In genomic region chr3:15206662-15207576, GRCh38 we compare ENCODE assay signal across 8 cellular contexts. TPM values are rescaled to one million over a fixed set of nuclear protein-coding genes. Genes with fewer than 3 reads are reported as not detected.
DNase-seq lines count a peak whose midpoint lies in the region; ATAC-seq and TF ChIP-seq lines count a peak whose summit lies in the region.

No MANE protein-coding gene starts in this region.

- H2BK5ac ChIP-seq in neuronal stem cell (ENCODE audit: low read length) = peak overlapping the region; percentile 76

- CTCF ChIA-PET in activated CD8-positive, alpha-beta T cell treated with anti-CD3 and anti-CD28 coated beads, Interleukin-2, amount 10 ng/mL, durations not matched to agents 7 days and 5 days (lab: Charles Lee) = interaction anchor here (0.9 to 10.6 kb wide), 13 partner anchors 8 to 416 kb away, joined by 3 to 100 read pairs (median 3); partner anchors contain the start of gene RBSN

- H2BK120ac ChIP-seq in neuronal stem cell (ENCODE audit: low read depth, low read length) = no peak overlapping the region

- H4K91ac ChIP-seq in neuronal stem cell (ENCODE audit: low read depth, low read length, poor library complexity) = no peak overlapping the region

- peak overlapping the region; percentile 95 for H3K18ac ChIP-seq in neuronal stem cell (ENCODE audit: low read length)

- H3K36me3 ChIP-seq in neuronal stem cell (replicated peaks in 1 of 2; ENCODE audit: control insufficient read depth in 2 of 2, insufficient read depth in 2 of 2, low read length in 2 of 2) = peaks cover 2 to 36% of the 10 kb centered on the region in 2 donors

- H2BK15ac ChIP-seq in neuronal stem cell (ENCODE audit: low read length) = peak overlapping the region; percentile 32

- peaks cover 9% of the 10 kb centered on the region for H3K36me3 Mint-ChIP-seq in activated CD8-positive, alpha-beta T cell treated with anti-CD3 and anti-CD28 coated beads, Interleukin-2, amount 10 ng/mL, durations not matched to agents 7 days and 5 days (ENCODE audit: low read depth)

- H3K4me2 ChIP-seq in neuronal stem cell (ENCODE audit: insufficient read depth, low read length, poor library complexity, severe bottlenecking) = peak overlapping the region; percentile 64

- peak overlapping the region; percentile 83 for H3K4me3 Mint-ChIP-seq in activated CD8-positive, alpha-beta T cell treated with anti-CD3 and anti-CD28 coated beads, Interleukin-2, amount 10 ng/mL, durations not matched to agents 7 days and 5 days

- peak overlapping the region; percentile 86 for H3K27ac Mint-ChIP-seq in activated CD8-positive, alpha-beta T cell treated with anti-CD3 and anti-CD28 coated beads, Interleukin-2, amount 10 ng/mL, durations not matched to agents 7 days and 5 days

- WGBS in neuronal stem cell (ENCODE audit: extremely low coverage in 2 of 2, insufficient read length in 2 of 2, insufficient replicate concordance in 1 of 2), 2 donors = 100% methylated on average over 1 of the region's 30 CpGs; no CpG with 5 or more reads in 1 of the 2 donors

- H3K9me3 Mint-ChIP-seq in activated CD8-positive, alpha-beta T cell treated with anti-CD3 and anti-CD28 coated beads, Interleukin-2, amount 10 ng/mL, durations not matched to agents 7 days and 5 days (ENCODE audit: insufficient read depth) = no peaks in the 10 kb centered on the region

- peak overlapping the region; percentile 98 for H3K9ac ChIP-seq in neuronal stem cell (ENCODE audit: low read depth, low read length, poor library complexity)

- peak overlapping the region; percentile 89 for H2AFZ ChIP-seq in neuronal stem cell (ENCODE audit: low read length)

- TF ChIP-seq CTCF in fibroblast of villous mesenchyme (IDR thresholded peaks at IDR 0.05; ENCODE audit: insufficient read depth, low read depth, low read length) = no peak

- H3K4me3 ChIP-seq in fibroblast of villous mesenchyme (ENCODE audit: low read depth, low read length) (peak overlapping the region; percentile 99), neuronal stem cell (ENCODE audit: low read length in 2 of 2) (peak overlapping the region; percentile 88 to 94)

- H3K27me3 ChIP-seq in neuronal stem cell (ENCODE audit: control insufficient read depth in 3 of 3, insufficient read depth in 3 of 3, low read depth in 1 of 3, low read length in 3 of 3) = no peaks in the 10 kb centered on the region

- peak overlapping the region; percentile 84 for H3K27ac ChIP-seq in neuronal stem cell (replicated peaks; ENCODE audit: low read length)

- DNase-seq in HK-2 (ENCODE audit: unreplicated experiment) (peak; percentile 38), fibroblast of villous mesenchyme (ENCODE audit: low read depth) (peak; percentile 57), neuronal stem cell (ENCODE audit: low spot score) (peak; percentile 17), NCI-H2107 treated with DMSO at 0.1 percent for 48 hours (lab: John Stamatoyannopoulos, UW; ENCODE audit: unreplicated experiment) (no peak)
- peak; percentile 52 for DNase-seq in activated CD8-positive, alpha-beta T cell treated with anti-CD3 and anti-CD28 coated beads, Interleukin-2, amount 10 ng/mL, durations not matched to agents 7 days and 5 days
- DNase-seq in NK-92 treated with Interleukin-12 subunit alpha and Interleukin-12 subunit beta, amount 100 ng/mL, for 24 hours (lab: John Stamatoyannopoulos, UW) = no peak

- no peak overlapping the region for H2AK5ac ChIP-seq in neuronal stem cell (ENCODE audit: low read depth, low read length)

- POLR2A ChIA-PET in activated CD8-positive, alpha-beta T cell treated with anti-CD3 and anti-CD28 coated beads, Interleukin-2, amount 10 ng/mL, durations not matched to agents 7 days and 5 days (lab: Charles Lee) = interaction anchor here (0.6 to 1.2 kb wide), 2 partner anchors 107 to 223 kb away, joined by 3 read pairs; no protein-coding TSS in a partner anchor

- peak overlapping the region; percentile 99 for H3K14ac ChIP-seq in neuronal stem cell (ENCODE audit: low read length)

- H2BK12ac ChIP-seq in neuronal stem cell (ENCODE audit: low read length) = no peak overlapping the region

- peak; percentile 30 for ATAC-seq in GM18517 (IDR thresholded peaks at IDR 0.05; ENCODE audit: unreplicated experiment)
- peak; percentile 23 for ATAC-seq in activated CD8-positive, alpha-beta T cell treated with anti-CD3 and anti-CD28 coated beads, Interleukin-2, amount 10 ng/mL, durations not matched to agents 7 days and 5 days
- ATAC-seq in activated CD4-positive, CD25-positive, alpha-beta regulatory T cell treated with anti-CD3 and anti-CD28 coated beads, Interleukin-2, amount 50 U/mL, for 24 hours = no peak

- no peaks in the 10 kb centered on the region for H3K9me3 ChIP-seq in neuronal stem cell (replicated peaks in 1 of 2; ENCODE audit: control insufficient read depth in 2 of 2, insufficient read depth in 1 of 2, low read depth in 1 of 2, low read length in 2 of 2)

- peaks cover 3% of the 10 kb centered on the region for H3K79me1 ChIP-seq in neuronal stem cell (ENCODE audit: low read depth, low read length)

- H3K23ac ChIP-seq in neuronal stem cell (ENCODE audit: low read depth, low read length, poor library complexity) = no peak overlapping the region

- H3K27me3 Mint-ChIP-seq in activated CD8-positive, alpha-beta T cell treated with anti-CD3 and anti-CD28 coated beads, Interleukin-2, amount 10 ng/mL, durations not matched to agents 7 days and 5 days (ENCODE audit: low read depth) = no peaks in the 10 kb centered on the region

- peaks cover 29% of the 10 kb centered on the region for H3K4me1 Mint-ChIP-seq in activated CD8-positive, alpha-beta T cell treated with anti-CD3 and anti-CD28 coated beads, Interleukin-2, amount 10 ng/mL, durations not matched to agents 7 days and 5 days (ENCODE audit: low read depth)

- no peak overlapping the region for H3K4ac ChIP-seq in neuronal stem cell (ENCODE audit: low read length)

- peaks cover 0 to 7% of the 10 kb centered on the region in 2 donors for H3K4me1 ChIP-seq in neuronal stem cell (ENCODE audit: control insufficient read depth in 2 of 2, insufficient read depth in 1 of 2, low read depth in 1 of 2, low read length in 2 of 2)

- no peak overlapping the region for H4K8ac ChIP-seq in neuronal stem cell (ENCODE audit: low read depth, low read length)

RNA-seq across cellular contexts. Expression of gene CAPN7, which starts 0.9 kb away (rescaled TPM):
- total RNA-seq in activated CD8-positive, alpha-beta T cell treated with anti-CD3 and anti-CD28 coated beads, Interleukin-2, amount 10 ng/mL, durations not matched to agents 7 days and 5 days = 10 to 100 TPM; 28.3 to 29.5 TPM
- total RNA-seq in fibroblast of villous mesenchyme = 51.4 and 67.3 TPM in 2 replicates
- polyA plus RNA-seq in neuronal stem cell (2013, experiment 1 of 2) = 19.2 TPM
- polyA plus RNA-seq in neuronal stem cell (2013, experiment 2 of 2) = 19.6 TPM

Comparison
In these comparisons a context has a peak if more than half of its experiments do, and no peak if none do; other contexts are left out.
1. ATAC-seq: peak in GM18517 (single experiment) and activated CD8-positive, alpha-beta T cell treated with anti-CD3 and anti-CD28 coated beads, Interleukin-2, amount 10 ng/mL, durations not matched to agents 7 days and 5 days (single experiment); none in activated CD4-positive, CD25-positive, alpha-beta regulatory T cell treated with anti-CD3 and anti-CD28 coated beads, Interleukin-2, amount 50 U/mL, for 24 hours (0 of 2).
2. DNase-seq: peak in HK-2 (single experiment), activated CD8-positive, alpha-beta T cell treated with anti-CD3 and anti-CD28 coated beads, Interleukin-2, amount 10 ng/mL, durations not matched to agents 7 days and 5 days (single experiment), fibroblast of villous mesenchyme (single experiment) and neuronal stem cell (single experiment); none in NCI-H2107 treated with DMSO at 0.1 percent for 48 hours (single experiment) and NK-92 treated with Interleukin-12 subunit alpha and Interleukin-12 subunit beta, amount 100 ng/mL, for 24 hours (single experiment).